Comparison of ENCODE assay signal across 16 cellular contexts in genomic region chr3:195801251-195802183, GRCh38. TPM values are rescaled to one million over a fixed set of nuclear protein-coding genes. Genes with fewer than 3 reads are reported as not detected.
DNase-seq lines count a peak whose midpoint lies in the region; ATAC-seq and TF ChIP-seq lines count a peak whose summit lies in the region.
"Had no signal": no experiment of that assay in that cellular context is flagged by ENCODE, and none has a peak within 500 bp of the region (broad histone marks: within the 10 kb centered on the region; RNA-seq: fewer than 3 reads in every experiment).

No MANE protein-coding gene starts in this region.

- H3K27me3 Mint-ChIP-seq in activated CD4-positive, alpha-beta memory T cell treated with anti-CD3 and anti-CD28 coated beads, Interleukin-2, amount 10 ng/mL, durations not matched to agents 7 days and 5 days, result peaks cover 13% of the 10 kb centered on the region
- peaks cover 21% of the 10 kb centered on the region for H3K27me3 Mint-ChIP-seq in activated CD4-positive, alpha-beta memory T cell treated with anti-CD3 and anti-CD28 coated beads for 36 hours
- H3K27me3 Mint-ChIP-seq in T-cell, result peaks cover 4 to 9% of the 10 kb centered on the region in 2 donors
- H3K27me3 Mint-ChIP-seq in immature natural killer cell (ENCODE audit: low read depth in 3 of 3), result peaks cover 0 to 16% (median 4%) of the 10 kb centered on the region in 3 donors

- no peak for TF ChIP-seq POLR2A in spleen (IDR thresholded peaks at IDR 0.05)

- H3K4me1 ChIP-seq in spleen, result peaks cover 0 to 39% (median 20%) of the 10 kb centered on the region in 6 donors
- H3K4me1 ChIP-seq: A549 had no signal

- H3K27ac Mint-ChIP-seq in activated CD4-positive, alpha-beta memory T cell treated with anti-CD3 and anti-CD28 coated beads, Interleukin-2, amount 10 ng/mL, durations not matched to agents 7 days and 5 days, result peak overlapping the region; percentile 71
- H3K27ac Mint-ChIP-seq in activated CD4-positive, alpha-beta memory T cell treated with anti-CD3 and anti-CD28 coated beads for 36 hours, result no peak overlapping the region
- H3K27ac Mint-ChIP-seq in T-cell (peak overlapping the region; percentile 7 to 76), immature natural killer cell (peak overlapping the region; percentile 85 to 97 (median 92))
- H3K27ac Mint-ChIP-seq: stimulated activated memory B cell treated with anti-CD40 and anti-IgM and Interleukin-4, amounts not matched to agents 10 μg/mL and 1 μg/mL and 100 μg/mL, for 72 hours had no signal

- peaks cover 46% of the 10 kb centered on the region for H3K36me3 Mint-ChIP-seq in activated CD4-positive, alpha-beta memory T cell treated with anti-CD3 and anti-CD28 coated beads, Interleukin-2, amount 10 ng/mL, durations not matched to agents 7 days and 5 days (ENCODE audit: low read depth)
- no peaks in the 10 kb centered on the region for H3K36me3 Mint-ChIP-seq in activated CD4-positive, alpha-beta memory T cell treated with anti-CD3 and anti-CD28 coated beads for 36 hours
- no peaks in the 10 kb centered on the region for H3K36me3 Mint-ChIP-seq in T-cell
- H3K36me3 Mint-ChIP-seq in immature natural killer cell, result peaks cover 0 to 3% (median 0%) of the 10 kb centered on the region in 3 donors
- H3K36me3 Mint-ChIP-seq: stimulated activated memory B cell treated with anti-CD40 and anti-IgM and Interleukin-4, amounts not matched to agents 10 μg/mL and 1 μg/mL and 100 μg/mL, for 72 hours had no signal

- peaks cover 51% of the 10 kb centered on the region for H3K4me1 Mint-ChIP-seq in activated CD4-positive, alpha-beta memory T cell treated with anti-CD3 and anti-CD28 coated beads, Interleukin-2, amount 10 ng/mL, durations not matched to agents 7 days and 5 days
- peaks cover 37% of the 10 kb centered on the region for H3K4me1 Mint-ChIP-seq in activated CD4-positive, alpha-beta memory T cell treated with anti-CD3 and anti-CD28 coated beads for 36 hours (ENCODE audit: low read depth)
- peaks cover 44 to 52% (median 49%) of the 10 kb centered on the region in 3 donors for H3K4me1 Mint-ChIP-seq in T-cell
- H3K4me1 Mint-ChIP-seq in immature natural killer cell, result peaks cover 59 to 63% of the 10 kb centered on the region in 2 donors

- TF ChIP-seq CTCF in spleen (IDR thresholded peaks at IDR 0.05 in 8 of 11, conservative IDR thresholded peaks at IDR 0.05 in 3 of 11), result no peak

- intact Hi-C loops in activated CD4-positive, alpha-beta memory T cell treated with anti-CD3 and anti-CD28 coated beads for 36 hours (cut with micrococcal nuclease), result no loop called here
- intact Hi-C loops in spleen (cut with DNase I; ENCODE audit: low total_unique reads), result no loop called here

- H3K27ac ChIP-seq in spleen, result peak overlapping the region in 1 of 8 donors; percentile 42
- H3K27ac ChIP-seq: A549, RWPE1 had no signal

- POLR2A ChIA-PET in activated CD4-positive, alpha-beta memory T cell treated with anti-CD3 and anti-CD28 coated beads, Interleukin-2, amount 10 ng/mL, durations not matched to agents 7 days and 5 days (lab: Charles Lee), result no interaction called here
- POLR2A ChIA-PET in activated CD4-positive, alpha-beta memory T cell treated with anti-CD3 and anti-CD28 coated beads for 36 hours (lab: Charles Lee), result no interaction called here
- POLR2A ChIA-PET in T-cell (lab: Charles Lee), result no interaction called here

- H3K36me3 ChIP-seq in spleen, result no peaks in the 10 kb centered on the region

- peaks cover 29% of the 10 kb centered on the region for H3K9me3 Mint-ChIP-seq in activated CD4-positive, alpha-beta memory T cell treated with anti-CD3 and anti-CD28 coated beads, Interleukin-2, amount 10 ng/mL, durations not matched to agents 7 days and 5 days
- no peaks in the 10 kb centered on the region for H3K9me3 Mint-ChIP-seq in activated CD4-positive, alpha-beta memory T cell treated with anti-CD3 and anti-CD28 coated beads for 36 hours
- no peaks in the 10 kb centered on the region for H3K9me3 Mint-ChIP-seq in T-cell
- H3K9me3 Mint-ChIP-seq in immature natural killer cell, result no peaks in the 10 kb centered on the region
- H3K9me3 Mint-ChIP-seq: stimulated activated memory B cell treated with anti-CD40 and anti-IgM and Interleukin-4, amounts not matched to agents 10 μg/mL and 1 μg/mL and 100 μg/mL, for 72 hours had no signal

- H3K27me3 ChIP-seq in spleen (replicated peaks in 1 of 7), result peaks cover 0 to 48% (median 0%) of the 10 kb centered on the region in 7 donors

- 81 to 85% (median 83%) methylated on average over 35 of the region's 35 CpGs for WGBS in spleen, 5 donors

- CTCF ChIA-PET in activated CD4-positive, alpha-beta memory T cell treated with anti-CD3 and anti-CD28 coated beads, Interleukin-2, amount 10 ng/mL, durations not matched to agents 7 days and 5 days (lab: Charles Lee), result interaction anchor here (1.1 to 2.7 kb wide), 2 partner anchors 49 to 93 kb away, joined by 3 to 10 read pairs; no protein-coding TSS in a partner anchor
- CTCF ChIA-PET in activated CD4-positive, alpha-beta memory T cell treated with anti-CD3 and anti-CD28 coated beads for 36 hours (lab: Charles Lee), result interaction anchor here (1.1 to 1.4 kb wide), 2 partner anchors 49 kb away, joined by 3 to 5 read pairs; no protein-coding TSS in a partner anchor
- CTCF ChIA-PET in T-cell (lab: Charles Lee), result interaction anchor here in 1 of 2 donors (0.6 kb wide), 1 partner anchor 11 kb away, joined by 3 read pairs; no protein-coding TSS in a partner anchor

- peak overlapping the region in 1 of 8 donors; percentile 39 for H3K4me3 ChIP-seq in spleen
- H3K4me3 ChIP-seq: A549 had no signal

- DNase-seq in activated CD4-positive, alpha-beta memory T cell treated with anti-CD3 and anti-CD28 coated beads, Interleukin-2, amount 10 ng/mL, durations not matched to agents 7 days and 5 days, result no peak
- no peak for DNase-seq in activated CD4-positive, alpha-beta memory T cell treated with anti-CD3 and anti-CD28 coated beads for 36 hours
- no peak for DNase-seq in T-cell
- DNase-seq in immature natural killer cell, result no peak
- DNase-seq in spleen, result peak; percentile 62
- DNase-seq in NCI-H128 (lab: John Stamatoyannopoulos, UW; ENCODE audit: unreplicated experiment), result no peak
- no peak for DNase-seq in NAMALWA (ENCODE audit: low spot score)
- DNase-seq: hippocampal formation, Kasumi-1, NCI-H345, SW 1271 had no signal

- no peaks in the 10 kb centered on the region for H3K9me3 ChIP-seq in spleen
- H3K9me3 ChIP-seq: A549 had no signal

- ATAC-seq in T-cell (replicated peaks in 1 of 4), result peak in 3 of 4 experiments; percentile 8 to 11 (median 9)
- no peak for ATAC-seq in HG03095 (IDR thresholded peaks at IDR 0.05; ENCODE audit: unreplicated experiment)
- ATAC-seq: A549 had no signal

- peak overlapping the region; percentile 42 for H3K4me3 Mint-ChIP-seq in activated CD4-positive, alpha-beta memory T cell treated with anti-CD3 and anti-CD28 coated beads, Interleukin-2, amount 10 ng/mL, durations not matched to agents 7 days and 5 days
- H3K4me3 Mint-ChIP-seq in activated CD4-positive, alpha-beta memory T cell treated with anti-CD3 and anti-CD28 coated beads for 36 hours, result no peak overlapping the region
- H3K4me3 Mint-ChIP-seq in T-cell (peak overlapping the region in 1 of 3 donors; percentile 58), immature natural killer cell (peak overlapping the region; percentile 79 to 90 (median 86))
- H3K4me3 Mint-ChIP-seq: stimulated activated memory B cell treated with anti-CD40 and anti-IgM and Interleukin-4, amounts not matched to agents 10 μg/mL and 1 μg/mL and 100 μg/mL, for 72 hours had no signal

RNA-seq across cellular contexts. Expression of gene MUC4, which starts 10.2 kb away (rescaled TPM):
- under 1 TPM; 0.08 to 0.15 TPM for total RNA-seq in activated CD4-positive, alpha-beta memory T cell treated with anti-CD3 and anti-CD28 coated beads, Interleukin-2, amount 10 ng/mL, durations not matched to agents 7 days and 5 days
- total RNA-seq in activated CD4-positive, alpha-beta memory T cell treated with anti-CD3 and anti-CD28 coated beads for 36 hours, result under 1 TPM; 0.15 to 0.24 TPM
- total RNA-seq in T-cell (under 1 TPM in 4 of 5 donors, not detected in 1; 0.03 to 0.16 (median 0.05) TPM), spleen (not detected)
- polyA plus RNA-seq in immature natural killer cell (under 1 TPM in 1 of 3 donors, not detected in 2; 0.06 TPM), spleen (under 1 TPM in 2 of 3 donors, not detected in 1; 0.02 to 0.03 TPM)
- total RNA-seq: Daoy had no signal
